ENCODE assay signal across 27 cellular contexts in genomic region chr3:144502398-144502797, GRCh38.
"Had no signal": no experiment of that assay in that cellular context is flagged by ENCODE, and none has a peak within 500 bp of the region (broad histone marks: within the 10 kb centered on the region; RNA-seq: fewer than 3 reads in every experiment).

No MANE protein-coding gene starts in this region.

- H3K27me3 ChIP-seq: breast epithelium, SJCRH30 had no signal

- H3K27ac ChIP-seq: breast epithelium, RWPE1, SJCRH30, VCaP had no signal

- H3K27ac Mint-ChIP-seq: activated CD4-positive, alpha-beta memory T cell treated with anti-CD3 and anti-CD28 coated beads, Interleukin-2, amount 10 ng/mL, durations not matched to agents 7 days and 5 days; activated CD4-positive, alpha-beta T cell treated with anti-CD3 and anti-CD28 coated beads for 36 hours; activated naive CD4-positive, alpha-beta T cell treated with anti-CD3 and anti-CD28 coated beads, Interleukin-2, amount 10 ng/mL, durations not matched to agents 7 days and 5 days; activated naive CD8-positive, alpha-beta T cell treated with anti-CD3 and anti-CD28 coated beads for 36 hours; activated T-cell treated with anti-CD3 and anti-CD28 coated beads, Interleukin-2, amount 50 U/mL, for 72 hours; activated T-helper 2 cell treated with anti-CD3 and anti-CD28 coated beads, Interferon-gamma antibody, Interleukin-2, Interleukin-4, amounts not matched to agents 10 μg/mL and 5 μg/mL and 100 μg/mL, durations not matched to agents 14 hours and 24 hours and 36 hours had no signal

- H3K9ac ChIP-seq: SK-N-SH had no signal

- H3K4me2 ChIP-seq: SK-N-SH had no signal

- H3K4me1 ChIP-seq: breast epithelium, SJCRH30 had no signal

- H3K4me3 ChIP-seq: breast epithelium, SJCRH30 had no signal

- H3K9me3 ChIP-seq: breast epithelium, SJCRH30, SK-N-SH had no signal

- H3K27me3 Mint-ChIP-seq: activated CD4-positive, alpha-beta memory T cell treated with anti-CD3 and anti-CD28 coated beads, Interleukin-2, amount 10 ng/mL, durations not matched to agents 7 days and 5 days; activated naive CD4-positive, alpha-beta T cell treated with anti-CD3 and anti-CD28 coated beads, Interleukin-2, amount 10 ng/mL, durations not matched to agents 7 days and 5 days had no signal

- H3K36me3 Mint-ChIP-seq: activated naive CD4-positive, alpha-beta T cell treated with anti-CD3 and anti-CD28 coated beads, Interleukin-2, amount 10 ng/mL, durations not matched to agents 7 days and 5 days; activated naive CD8-positive, alpha-beta T cell treated with anti-CD3 and anti-CD28 coated beads for 36 hours had no signal

- H3K4me1 Mint-ChIP-seq: activated CD4-positive, alpha-beta memory T cell treated with anti-CD3 and anti-CD28 coated beads, Interleukin-2, amount 10 ng/mL, durations not matched to agents 7 days and 5 days; activated CD4-positive, alpha-beta T cell treated with anti-CD3 and anti-CD28 coated beads for 36 hours; activated naive CD4-positive, alpha-beta T cell treated with anti-CD3 and anti-CD28 coated beads, Interleukin-2, amount 10 ng/mL, durations not matched to agents 7 days and 5 days; activated naive CD8-positive, alpha-beta T cell treated with anti-CD3 and anti-CD28 coated beads for 36 hours had no signal

- H3K36me3 ChIP-seq: breast epithelium, SJCRH30 had no signal

- DNase-seq: activated CD4-positive, alpha-beta memory T cell treated with anti-CD3 and anti-CD28 coated beads, Interleukin-2, amount 10 ng/mL, durations not matched to agents 7 days and 5 days; activated CD4-positive, alpha-beta T cell treated with anti-CD3 and anti-CD28 coated beads for 36 hours; activated CD4-positive, alpha-beta T cell treated with anti-CD3 and anti-CD28 coated beads, Interleukin-2, amount 50 U/mL, for 1 hour; activated gamma-delta T cell treated with Interleukin-2 at 50 U/mL for 16 hours; activated naive CD4-positive, alpha-beta T cell treated with anti-CD3 and anti-CD28 coated beads, Interleukin-2, amount 10 ng/mL, durations not matched to agents 7 days and 5 days; activated naive CD8-positive, alpha-beta T cell treated with anti-CD3 and anti-CD28 coated beads for 36 hours; activated T-cell treated with anti-CD3 and anti-CD28 coated beads for 4 hours; activated T-cell treated with anti-CD3 and anti-CD28 coated beads, Interleukin-2, amount 50 U/mL, for 72 hours; KG1; NCI-H1048; NCI-H146; NCI-H187 treated with DMSO at 0.1 percent for 48 hours; NCI-H2171; NCI-H345; NCI-H510A treated with DMSO at 0.1 percent for 48 hours; NCI-H69; NK-92 treated with Interleukin-12 subunit alpha and Interleukin-12 subunit beta, amount 100 ng/mL, for 24 hours; OCI-M1; Right ventricle myocardium superior; SJCRH30; SK-N-SH; T-helper 1 cell had no signal

- H3K9me3 Mint-ChIP-seq: activated CD4-positive, alpha-beta memory T cell treated with anti-CD3 and anti-CD28 coated beads, Interleukin-2, amount 10 ng/mL, durations not matched to agents 7 days and 5 days; activated naive CD4-positive, alpha-beta T cell treated with anti-CD3 and anti-CD28 coated beads, Interleukin-2, amount 10 ng/mL, durations not matched to agents 7 days and 5 days; activated naive CD8-positive, alpha-beta T cell treated with anti-CD3 and anti-CD28 coated beads for 36 hours; activated T-cell treated with anti-CD3 and anti-CD28 coated beads, Interleukin-2, amount 50 U/mL, for 72 hours; activated T-helper 2 cell treated with anti-CD3 and anti-CD28 coated beads, Interferon-gamma antibody, Interleukin-2, Interleukin-4, amounts not matched to agents 10 μg/mL and 5 μg/mL and 100 μg/mL, durations not matched to agents 14 hours and 24 hours and 36 hours had no signal

- ATAC-seq: activated CD4-positive, alpha-beta T cell treated with anti-CD3 and anti-CD28 coated beads for 36 hours; activated T-cell treated with anti-CD3 and anti-CD28 coated beads, Interleukin-2, amount 50 U/mL, for 72 hours; Panc1 had no signal

- H3K4me3 Mint-ChIP-seq: activated CD4-positive, alpha-beta memory T cell treated with anti-CD3 and anti-CD28 coated beads, Interleukin-2, amount 10 ng/mL, durations not matched to agents 7 days and 5 days; activated CD4-positive, alpha-beta T cell treated with anti-CD3 and anti-CD28 coated beads for 36 hours; activated naive CD4-positive, alpha-beta T cell treated with anti-CD3 and anti-CD28 coated beads, Interleukin-2, amount 10 ng/mL, durations not matched to agents 7 days and 5 days; activated naive CD8-positive, alpha-beta T cell treated with anti-CD3 and anti-CD28 coated beads for 36 hours; activated T-cell treated with anti-CD3 and anti-CD28 coated beads, Interleukin-2, amount 50 U/mL, for 72 hours had no signal
